ENCODE assay signal across 11 cellular contexts in genomic region chr2:200408428-200409311, GRCh38.
DNase-seq lines count a peak whose midpoint lies in the region; ATAC-seq and TF ChIP-seq lines count a peak whose summit lies in the region.
"Had no signal": no experiment of that assay in that cellular context is flagged by ENCODE, and none has a peak within 500 bp of the region (broad histone marks: within the 10 kb centered on the region; RNA-seq: fewer than 3 reads in every experiment).

No MANE protein-coding gene starts in this region.

- intact Hi-C loops in lower leg skin (cut with DNase I; ENCODE audit: low total_unique reads) (no loop called here), esophagus muscularis mucosa (cut with DNase I) (no loop called here)

- no peak overlapping the region for H3K27ac Mint-ChIP-seq in activated T-cell treated with anti-CD3 and anti-CD28 coated beads, Interleukin-2, amount 50 U/mL, for 72 hours
- H3K27ac Mint-ChIP-seq: CD4-positive, alpha-beta memory T cell; IgD-negative memory B cell had no signal

- DNase-seq in activated T-cell treated with anti-CD3 and anti-CD28 coated beads, Interleukin-2, amount 50 U/mL, for 72 hours, result no peak
- DNase-seq in activated T-cell treated with anti-CD3 and anti-CD28 coated beads for 4 hours (no peak), RPMI8226 (peak; percentile 12), fibroblast of lung (ENCODE audit: low read depth in 2 of 2) (peak; percentile 74 to 97), stromal cell of bone marrow (ENCODE audit: low read depth) (peak; percentile 61), lower leg skin (ENCODE audit: low spot score in 2 of 2) (no peak), esophagus muscularis mucosa (ENCODE audit: extremely low spot score) (no peak)
- DNase-seq: CD4-positive, alpha-beta memory T cell had no signal

- H3K79me2 ChIP-seq in fibroblast of lung (ENCODE audit: control insufficient read depth, insufficient read depth, low read length), result peaks cover 23% of the 10 kb centered on the region

- no peaks in the 10 kb centered on the region for H3K9me3 ChIP-seq in fibroblast of lung (ENCODE audit: control insufficient read depth, insufficient read depth, low read depth, low read length)
- H3K9me3 ChIP-seq in esophagus muscularis mucosa, result no peaks in the 10 kb centered on the region

- H4K20me1 ChIP-seq in fibroblast of lung (ENCODE audit: control insufficient read depth, extremely low read depth, insufficient read depth, low read length), result no peaks in the 10 kb centered on the region

- TF ChIP-seq POLR2A in lower leg skin (IDR thresholded peaks at IDR 0.05) (no peak), esophagus muscularis mucosa (IDR thresholded peaks at IDR 0.05; ENCODE audit: low read depth) (no peak)

- peak overlapping the region; percentile 88 for H3K27ac ChIP-seq in fibroblast of lung (ENCODE audit: insufficient read depth, low read length)
- no peak overlapping the region for H3K27ac ChIP-seq in esophagus muscularis mucosa (replicated peaks in 1 of 4)
- H3K27ac ChIP-seq: cardiac muscle cell had no signal

- peak overlapping the region; percentile 67 for H3K4me2 ChIP-seq in fibroblast of lung (ENCODE audit: extremely low read depth, insufficient read depth, low read length)

- H3K4me3 ChIP-seq in fibroblast of lung (replicated peaks in 1 of 4; ENCODE audit: control extremely low read depth in 1 of 4, insufficient read depth in 1 of 4, low read depth in 3 of 4, low read length in 4 of 4), result no peak overlapping the region
- H3K4me3 ChIP-seq in lower leg skin (ENCODE audit: low read depth, poor library complexity, severe bottlenecking), result no peak overlapping the region
- no peak overlapping the region for H3K4me3 ChIP-seq in esophagus muscularis mucosa
- H3K4me3 ChIP-seq: cardiac muscle cell had no signal

- 79 to 83% methylated on average over 19 of the region's 19 CpGs for WGBS in lower leg skin, 2 donors
- 85% methylated on average over 19 of the region's 19 CpGs for WGBS in esophagus muscularis mucosa

- H3K4me1 ChIP-seq in fibroblast of lung (ENCODE audit: control insufficient read depth, extremely low read depth, insufficient read depth, low read length) (peaks cover 36% of the 10 kb centered on the region), esophagus muscularis mucosa (peaks cover 18 to 31% (median 29%) of the 10 kb centered on the region in 4 donors)

- no peaks in the 10 kb centered on the region for H3K27me3 ChIP-seq in fibroblast of lung (ENCODE audit: control insufficient read depth, insufficient read depth, low read length)
- no peaks in the 10 kb centered on the region for H3K27me3 ChIP-seq in esophagus muscularis mucosa
- H3K27me3 ChIP-seq: cardiac muscle cell had no signal

- no peaks in the 10 kb centered on the region for H3K9me3 Mint-ChIP-seq in activated T-cell treated with anti-CD3 and anti-CD28 coated beads, Interleukin-2, amount 50 U/mL, for 72 hours
- H3K9me3 Mint-ChIP-seq: CD4-positive, alpha-beta memory T cell; IgD-negative memory B cell had no signal

- H3K4me1 Mint-ChIP-seq in activated T-cell treated with anti-CD3 and anti-CD28 coated beads, Interleukin-2, amount 50 U/mL, for 72 hours (ENCODE audit: low read depth), result peaks cover 41% of the 10 kb centered on the region
- H3K4me1 Mint-ChIP-seq: IgD-negative memory B cell had no signal

- H3K4me3 Mint-ChIP-seq in activated T-cell treated with anti-CD3 and anti-CD28 coated beads, Interleukin-2, amount 50 U/mL, for 72 hours, result peak overlapping the region; percentile 53 to 57
- H3K4me3 Mint-ChIP-seq: IgD-negative memory B cell had no signal

- TF ChIP-seq CTCF in fibroblast of lung (conservative IDR thresholded peaks at IDR 0.05 in 1 of 2, IDR thresholded peaks at IDR 0.05 in 1 of 2; ENCODE audit: low read depth in 1 of 2, low read length in 2 of 2) (no peak), lower leg skin (IDR thresholded peaks at IDR 0.05) (no peak), esophagus muscularis mucosa (IDR thresholded peaks at IDR 0.05) (no peak)

- H2AFZ ChIP-seq in fibroblast of lung (ENCODE audit: low read length), result no peak overlapping the region

- peaks cover 0 to 2% of the 10 kb centered on the region in 2 donors for H3K36me3 Mint-ChIP-seq in activated T-cell treated with anti-CD3 and anti-CD28 coated beads, Interleukin-2, amount 50 U/mL, for 72 hours (ENCODE audit: insufficient read depth in 2 of 2)
- H3K36me3 Mint-ChIP-seq: CD4-positive, alpha-beta memory T cell had no signal

- H3K36me3 ChIP-seq in fibroblast of lung (ENCODE audit: control insufficient read depth, insufficient read depth, low read length) (no peaks in the 10 kb centered on the region), esophagus muscularis mucosa (peaks cover 0 to 9% (median 3%) of the 10 kb centered on the region in 4 donors)
- H3K36me3 ChIP-seq: cardiac muscle cell had no signal

- no peak overlapping the region for H3K9ac ChIP-seq in fibroblast of lung (ENCODE audit: insufficient read depth, low read length)

- H3K27me3 Mint-ChIP-seq in activated T-cell treated with anti-CD3 and anti-CD28 coated beads, Interleukin-2, amount 50 U/mL, for 72 hours (ENCODE audit: low read depth), result no peaks in the 10 kb centered on the region
- H3K27me3 Mint-ChIP-seq: CD4-positive, alpha-beta memory T cell had no signal

- peak; percentile 21 to 32 for ATAC-seq in activated T-cell treated with anti-CD3 and anti-CD28 coated beads, Interleukin-2, amount 50 U/mL, for 72 hours (replicated peaks in 1 of 2)
- ATAC-seq in HG03175 (IDR thresholded peaks at IDR 0.05; ENCODE audit: unreplicated experiment), result no peak

- TF ChIP-seq EP300 in esophagus muscularis mucosa (IDR thresholded peaks at IDR 0.05), result no peak

Comparison
In these comparisons a context has a peak if more than half of its experiments do, and no peak if none do; other contexts are left out.
1. DNase-seq: peak in RPMI8226 (single experiment), fibroblast of lung (2 of 2) and stromal cell of bone marrow (single experiment); none in activated T-cell treated with anti-CD3 and anti-CD28 coated beads, Interleukin-2, amount 50 U/mL, for 72 hours (0 of 2), activated T-cell treated with anti-CD3 and anti-CD28 coated beads for 4 hours (single experiment), lower leg skin (0 of 2) and esophagus muscularis mucosa (single experiment).